In genomic region chr20:48015943-48016723, GRCh38 we compare ENCODE assay signal across 20 cellular contexts.
DNase-seq lines count a peak whose midpoint lies in the region; ATAC-seq and TF ChIP-seq lines count a peak whose summit lies in the region.
"Had no signal": no experiment of that assay in that cellular context is flagged by ENCODE, and none has a peak within 500 bp of the region (broad histone marks: within the 10 kb centered on the region; RNA-seq: fewer than 3 reads in every experiment).

No MANE protein-coding gene starts in this region.

- no peaks in the 10 kb centered on the region for H3K36me3 ChIP-seq in mucosa of descending colon (ENCODE audit: low read depth)
- H3K36me3 ChIP-seq: pancreas, tibial artery had no signal

- ATAC-seq in GM21367 (IDR thresholded peaks at IDR 0.05; ENCODE audit: unreplicated experiment) = no peak
- no peak for ATAC-seq in mucosa of descending colon
- ATAC-seq: esophagus mucosa, left cardiac atrium had no signal

- DNase-seq in ELR (ENCODE audit: low read depth) = peak; percentile 3
- DNase-seq in SK-MEL-5 (ENCODE audit: low read depth, low spot score) = peak; percentile 42
- DNase-seq in fibroblast of peridontal ligament (ENCODE audit: extremely low read depth) = peak; percentile 99
- DNase-seq in skeletal muscle cell (ENCODE audit: low read depth) = peak; percentile 47
- no peak for DNase-seq in iPS-NIHi7 (ENCODE audit: extremely low spot score)
- no peak for DNase-seq in D341Med (ENCODE audit: low spot score)
- DNase-seq in mucosa of descending colon = no peak
- DNase-seq: activated B cell treated with CpG ODN at 0.5 μM for 24 hours; activated effector memory CD4-positive, alpha-beta T cell treated with anti-CD3 and anti-CD28 coated beads, Interleukin-2, amount 50 U/mL, for 16 hours; dermis blood vessel endothelial cell; left cardiac atrium; NCI-H1694; NCI-H446 treated with DMSO at 0.1 percent for 48 hours; pancreas; Right ventricle myocardium superior; small intestine; T-helper 2 cell; tibial artery had no signal

- peaks cover 10% of the 10 kb centered on the region for H3K9me3 ChIP-seq in mucosa of descending colon
- H3K9me3 ChIP-seq: pancreas had no signal

- intact Hi-C loops in mucosa of descending colon (cut with DNase I, micrococcal nuclease) = no loop called here

- H3K4me3 ChIP-seq in skeletal muscle cell (ENCODE audit: low read depth, low read length) = no peak overlapping the region
- H3K4me3 ChIP-seq in mucosa of descending colon = no peak overlapping the region
- H3K4me3 ChIP-seq: pancreas, tibial artery had no signal

- H3K4me1 ChIP-seq in mucosa of descending colon (ENCODE audit: low read depth) = no peaks in the 10 kb centered on the region
- H3K4me1 ChIP-seq: pancreas, tibial artery had no signal

- in situ Hi-C loops in SK-MEL-5 (cut with HindIII; ENCODE audit: low pct_unique_long_range_greater_than_20kb, low sequenced_read_pairs) = no loop called here

- no peak for TF ChIP-seq CTCF in mucosa of descending colon (IDR thresholded peaks at IDR 0.05)

Comparison
In these comparisons a context has a peak if more than half of its experiments do, and no peak if none do; other contexts are left out.
1. DNase-seq: peak in ELR (single experiment), SK-MEL-5 (single experiment), fibroblast of peridontal ligament (single experiment) and skeletal muscle cell (single experiment); none in iPS-NIHi7 (single experiment), D341Med (single experiment) and mucosa of descending colon (0 of 3).